Comparison of ENCODE assay signal across 14 cellular contexts in genomic region chr17:46811978-46812583, GRCh38. TPM values are rescaled to one million over a fixed set of nuclear protein-coding genes. Genes with fewer than 3 reads are reported as not detected.
DNase-seq lines count a peak whose midpoint lies in the region; ATAC-seq, FAIRE-seq and TF ChIP-seq lines count a peak whose summit lies in the region.
"Had no signal": no experiment of that assay in that cellular context is flagged by ENCODE, and none has a peak within 500 bp of the region (broad histone marks: within the 10 kb centered on the region; RNA-seq: fewer than 3 reads in every experiment).

No MANE protein-coding gene starts in this region.

- H3K9me3 ChIP-seq in GM23248 (ENCODE audit: low read depth): no peaks in the 10 kb centered on the region
- H3K9me3 ChIP-seq: colonic mucosa, testis had no signal

- H3K4me3 ChIP-seq in GM23248: no peak overlapping the region
- no peak overlapping the region for H3K4me3 ChIP-seq in foreskin fibroblast (ENCODE audit: low read depth in 1 of 2, low read length in 2 of 2)
- H3K4me3 ChIP-seq in skeletal muscle cell (ENCODE audit: low read depth, low read length): no peak overlapping the region
- H3K4me3 ChIP-seq: colonic mucosa, skin epidermis, testis had no signal

- H3K36me3 ChIP-seq in GM23248 (ENCODE audit: low read depth): no peaks in the 10 kb centered on the region
- H3K36me3 ChIP-seq: colonic mucosa had no signal

- no peak overlapping the region for H3K27ac ChIP-seq in GM23248
- H3K27ac ChIP-seq: colonic mucosa, skin epidermis, testis had no signal

- DNase-seq in GM23248: peak; percentile 80
- DNase-seq in RCC 7860 (ENCODE audit: low spot score): peak; percentile 41
- DNase-seq in foreskin fibroblast: peak; percentile 46 to 51
- DNase-seq in skeletal muscle cell (ENCODE audit: low read depth): peak; percentile 31
- DNase-seq in natural killer cell treated with Interleukin-12 subunit alpha and Interleukin-12 subunit beta and Interleukin-15 and Interleukin-18, amount 100 ng/mL, for 72 hours (ENCODE audit: low spot score): no peak
- no peak for DNase-seq in SKM-1 (lab: John Stamatoyannopoulos, UW; ENCODE audit: unreplicated experiment)
- DNase-seq in midbrain (lab: John Stamatoyannopoulos, UW): no peak
- DNase-seq: colonic mucosa, NCI-H1092 treated with DMSO at 0.1 percent for 48 hours, testis had no signal

- peaks cover 15% of the 10 kb centered on the region for H3K4me1 ChIP-seq in GM23248 (ENCODE audit: insufficient read depth)
- H3K4me1 ChIP-seq: colonic mucosa, testis had no signal

- H3K9me3 Mint-ChIP-seq in natural killer cell treated with Interleukin-12 subunit alpha and Interleukin-12 subunit beta and Interleukin-15 and Interleukin-18, amount 100 ng/mL, for 72 hours: no peaks in the 10 kb centered on the region
- H3K9me3 Mint-ChIP-seq: activated naive CD4-positive, alpha-beta T cell treated with anti-CD3 and anti-CD28 coated beads, Interleukin-2, amount 50 U/mL, for 24 hours had no signal

- H3F3A ChIP-seq in GM23248 (ENCODE audit: insufficient read depth): no peaks in the 10 kb centered on the region

- H2AFZ ChIP-seq in GM23248: no peak overlapping the region

- no peak for TF ChIP-seq CTCF in foreskin fibroblast (IDR thresholded peaks at IDR 0.05; ENCODE audit: low read depth, low read length)

- no peaks in the 10 kb centered on the region for H3K79me2 ChIP-seq in GM23248 (ENCODE audit: insufficient read depth)

- peak overlapping the region; percentile 10 for H3K4me2 ChIP-seq in GM23248 (ENCODE audit: unreplicated experiment)

- H3K4me3 Mint-ChIP-seq in natural killer cell treated with Interleukin-12 subunit alpha and Interleukin-12 subunit beta and Interleukin-15 and Interleukin-18, amount 100 ng/mL, for 72 hours: no peak overlapping the region
- H3K4me3 Mint-ChIP-seq: activated naive CD4-positive, alpha-beta T cell treated with anti-CD3 and anti-CD28 coated beads, Interleukin-2, amount 50 U/mL, for 24 hours had no signal

- no peak for ATAC-seq in HG03175 (IDR thresholded peaks at IDR 0.05; ENCODE audit: unreplicated experiment)
- ATAC-seq in natural killer cell treated with Interleukin-12 subunit alpha and Interleukin-12 subunit beta and Interleukin-15 and Interleukin-18, amount 100 ng/mL, for 72 hours: no peak

- no peak for FAIRE-seq in RCC 7860 (lab: Jason Lieb, UNC)

- H3K27me3 ChIP-seq in GM23248 (replicated peaks; ENCODE audit: insufficient read depth): peaks cover 3% of the 10 kb centered on the region
- H3K27me3 ChIP-seq: testis had no signal

- no peak overlapping the region for H3K27ac Mint-ChIP-seq in natural killer cell treated with Interleukin-12 subunit alpha and Interleukin-12 subunit beta and Interleukin-15 and Interleukin-18, amount 100 ng/mL, for 72 hours
- H3K27ac Mint-ChIP-seq: activated naive CD4-positive, alpha-beta T cell treated with anti-CD3 and anti-CD28 coated beads, Interleukin-2, amount 50 U/mL, for 24 hours had no signal

- 26 to 30% methylated on average over 11 of the region's 11 CpGs for WGBS in GM23248 (ENCODE audit: low coverage in 1 of 2, low lambda C conversion rate in 2 of 2, missing lambda C conversion rate in 2 of 2), 2 experiments

- H3K27me3 Mint-ChIP-seq in natural killer cell treated with Interleukin-12 subunit alpha and Interleukin-12 subunit beta and Interleukin-15 and Interleukin-18, amount 100 ng/mL, for 72 hours: peaks cover 25 to 32% of the 10 kb centered on the region in 2 donors

- H4K20me1 ChIP-seq in GM23248 (ENCODE audit: insufficient read depth): no peaks in the 10 kb centered on the region

- no peaks in the 10 kb centered on the region for H3K36me3 Mint-ChIP-seq in natural killer cell treated with Interleukin-12 subunit alpha and Interleukin-12 subunit beta and Interleukin-15 and Interleukin-18, amount 100 ng/mL, for 72 hours
- H3K36me3 Mint-ChIP-seq: activated naive CD4-positive, alpha-beta T cell treated with anti-CD3 and anti-CD28 coated beads, Interleukin-2, amount 50 U/mL, for 24 hours had no signal

- in situ Hi-C loops in GM23248 (cut with MboI): no loop called here

- H3K9me2 ChIP-seq in GM23248 (ENCODE audit: insufficient read depth): no peaks in the 10 kb centered on the region

- H3K9ac ChIP-seq in GM23248: no peak overlapping the region

- H3K4me1 Mint-ChIP-seq in natural killer cell treated with Interleukin-12 subunit alpha and Interleukin-12 subunit beta and Interleukin-15 and Interleukin-18, amount 100 ng/mL, for 72 hours (ENCODE audit: low read depth in 2 of 2): no peaks in the 10 kb centered on the region

RNA-seq across cellular contexts. Expression of gene WNT3, which starts 6.4 kb away (rescaled TPM):
- 1.5 and 3.0 TPM in 2 replicates for total RNA-seq in GM23248 (2014; rRNA removed; shearing (Covaris generic))
- polyA plus RNA-seq in GM23248 (2016; fragmentation: Nextera tagmentation; extraction: Ambion mirVana): 1.7 and 2.1 TPM in 2 replicates
- under 1 TPM; 0.20 to 0.29 TPM for total RNA-seq in natural killer cell treated with Interleukin-12 subunit alpha and Interleukin-12 subunit beta and Interleukin-15 and Interleukin-18, amount 100 ng/mL, for 72 hours

RNA-seq across cellular contexts. Expression of gene WNT9B, which starts 39.3 kb away (rescaled TPM):
- not detected in 2 replicates for total RNA-seq in GM23248 (2014; rRNA removed; shearing (Covaris generic))
- not detected in 2 replicates for polyA plus RNA-seq in GM23248 (2016; fragmentation: Nextera tagmentation; extraction: Ambion mirVana)
- total RNA-seq in natural killer cell treated with Interleukin-12 subunit alpha and Interleukin-12 subunit beta and Interleukin-15 and Interleukin-18, amount 100 ng/mL, for 72 hours: not detected
- total RNA-seq: colonic mucosa, fibroblast of lung had no signal
- polyA plus RNA-seq: fibroblast of lung had no signal

Comparison
In these comparisons a context has a peak if more than half of its experiments do, and no peak if none do; other contexts are left out.
1. DNase-seq: peak in GM23248 (single experiment), RCC 7860 (single experiment), foreskin fibroblast (2 of 2) and skeletal muscle cell (single experiment); none in natural killer cell treated with Interleukin-12 subunit alpha and Interleukin-12 subunit beta and Interleukin-15 and Interleukin-18, amount 100 ng/mL, for 72 hours (single experiment), SKM-1 (single experiment) and midbrain (single experiment).